Comparison of ENCODE assay signal across 2 cellular contexts in genomic region chr19:55220525-55220924, GRCh38.
A peak's percentile ranks its signal among the peaks of the same experiment; 100 is the strongest.
TF ChIP-seq lines count a peak whose summit lies in the region.

No MANE protein-coding gene starts in this region.

TF ChIP-seq in HEK293, 187 proteins besides CTCF, POLR2A, EP300 and RAD21:
- TF ChIP-seq ZNF621 (tag by site-specific recombination; IDR thresholded peaks at IDR 0.05) (no peak), GLI2 (tag by site-specific recombination; IDR thresholded peaks at IDR 0.05; ENCODE audit: borderline replicate concordance, low read depth) (no peak), ZNF37A (tag by site-specific recombination; IDR thresholded peaks at IDR 0.05) (no peak), SP2 (tag by site-specific recombination; IDR thresholded peaks at IDR 0.05) (no peak), ZNF239 (tag by site-specific recombination; IDR thresholded peaks at IDR 0.05) (no peak), ZNF626 (tag by site-specific recombination; IDR thresholded peaks at IDR 0.05) (no peak)
- TF ChIP-seq, protein P1, sequence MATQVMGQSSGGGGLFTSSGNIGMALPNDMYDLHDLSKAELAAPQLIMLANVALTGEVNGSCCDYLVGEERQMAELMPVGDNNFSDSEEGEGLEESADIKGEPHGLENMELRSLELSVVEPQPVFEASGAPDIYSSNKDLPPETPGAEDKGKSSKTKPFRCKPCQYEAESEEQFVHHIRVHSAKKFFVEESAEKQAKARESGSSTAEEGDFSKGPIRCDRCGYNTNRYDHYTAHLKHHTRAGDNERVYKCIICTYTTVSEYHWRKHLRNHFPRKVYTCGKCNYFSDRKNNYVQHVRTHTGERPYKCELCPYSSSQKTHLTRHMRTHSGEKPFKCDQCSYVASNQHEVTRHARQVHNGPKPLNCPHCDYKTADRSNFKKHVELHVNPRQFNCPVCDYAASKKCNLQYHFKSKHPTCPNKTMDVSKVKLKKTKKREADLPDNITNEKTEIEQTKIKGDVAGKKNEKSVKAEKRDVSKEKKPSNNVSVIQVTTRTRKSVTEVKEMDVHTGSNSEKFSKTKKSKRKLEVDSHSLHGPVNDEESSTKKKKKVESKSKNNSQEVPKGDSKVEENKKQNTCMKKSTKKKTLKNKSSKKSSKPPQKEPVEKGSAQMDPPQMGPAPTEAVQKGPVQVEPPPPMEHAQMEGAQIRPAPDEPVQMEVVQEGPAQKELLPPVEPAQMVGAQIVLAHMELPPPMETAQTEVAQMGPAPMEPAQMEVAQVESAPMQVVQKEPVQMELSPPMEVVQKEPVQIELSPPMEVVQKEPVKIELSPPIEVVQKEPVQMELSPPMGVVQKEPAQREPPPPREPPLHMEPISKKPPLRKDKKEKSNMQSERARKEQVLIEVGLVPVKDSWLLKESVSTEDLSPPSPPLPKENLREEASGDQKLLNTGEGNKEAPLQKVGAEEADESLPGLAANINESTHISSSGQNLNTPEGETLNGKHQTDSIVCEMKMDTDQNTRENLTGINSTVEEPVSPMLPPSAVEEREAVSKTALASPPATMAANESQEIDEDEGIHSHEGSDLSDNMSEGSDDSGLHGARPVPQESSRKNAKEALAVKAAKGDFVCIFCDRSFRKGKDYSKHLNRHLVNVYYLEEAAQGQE (tag by site-specific recombination; IDR thresholded peaks at IDR 0.05): peak; percentile 93
- TF ChIP-seq, protein P2, sequence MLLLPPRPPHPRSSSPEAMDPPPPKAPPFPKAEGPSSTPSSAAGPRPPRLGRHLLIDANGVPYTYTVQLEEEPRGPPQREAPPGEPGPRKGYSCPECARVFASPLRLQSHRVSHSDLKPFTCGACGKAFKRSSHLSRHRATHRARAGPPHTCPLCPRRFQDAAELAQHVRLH (tag by site-specific recombination; IDR thresholded peaks at IDR 0.05): no peak

TF ChIP-seq in K562, 482 proteins besides CTCF, POLR2A, EP300 and RAD21:
- peak; percentile 20; the same call in 1 of the 2 replicates for TF ChIP-seq TRIM28 (IDR thresholded peaks at IDR 0.05)
- peak; percentile 86 for TF ChIP-seq EHMT2 (IDR thresholded peaks at IDR 0.05)
- peak in 1 of 2 experiments; percentile 80; a peak in 2 of 3 replicates for TF ChIP-seq CBX3 (IDR thresholded peaks at IDR 0.05; ENCODE audit: borderline replicate concordance in 1 of 2, low read length in 2 of 2)
- peak; percentile 44; the same call in 1 of the 2 replicates for TF ChIP-seq CBX5 (IDR thresholded peaks at IDR 0.05; ENCODE audit: borderline replicate concordance, low read depth)
- TF ChIP-seq, protein P1 (CRISPR knock-in tag; IDR thresholded peaks at IDR 0.05; ENCODE audit: low read depth): 0 out of 2 replicates have a peak, but pooled peaks have one; percentile 65
- TF ChIP-seq TRIM24 (IDR thresholded peaks at IDR 0.05): peak in 1 of 2 experiments; percentile 26; a peak in 1 of 4 replicates
- TF ChIP-seq ZNF232 (CRISPR knock-in tag; IDR thresholded peaks at IDR 0.05): no peak
- TF ChIP-seq MIER1 (IDR thresholded peaks at IDR 0.05; ENCODE audit: low read depth): peak; percentile 83
- no peak for TF ChIP-seq THAP12 (CRISPR knock-in tag; IDR thresholded peaks at IDR 0.05)
- TF ChIP-seq ZNF324 (CRISPR knock-in tag; IDR thresholded peaks at IDR 0.05): peak; percentile 99
- TF ChIP-seq CBX1 (IDR thresholded peaks at IDR 0.05; ENCODE audit: low read depth): 0 out of 2 replicates have a peak, but pooled peaks have one; percentile 15
- no peak for TF ChIP-seq STAT5B (CRISPR knock-in tag; IDR thresholded peaks at IDR 0.05)
- no peak for TF ChIP-seq SMARCA5 (IDR thresholded peaks at IDR 0.05)
- TF ChIP-seq, protein P3, sequence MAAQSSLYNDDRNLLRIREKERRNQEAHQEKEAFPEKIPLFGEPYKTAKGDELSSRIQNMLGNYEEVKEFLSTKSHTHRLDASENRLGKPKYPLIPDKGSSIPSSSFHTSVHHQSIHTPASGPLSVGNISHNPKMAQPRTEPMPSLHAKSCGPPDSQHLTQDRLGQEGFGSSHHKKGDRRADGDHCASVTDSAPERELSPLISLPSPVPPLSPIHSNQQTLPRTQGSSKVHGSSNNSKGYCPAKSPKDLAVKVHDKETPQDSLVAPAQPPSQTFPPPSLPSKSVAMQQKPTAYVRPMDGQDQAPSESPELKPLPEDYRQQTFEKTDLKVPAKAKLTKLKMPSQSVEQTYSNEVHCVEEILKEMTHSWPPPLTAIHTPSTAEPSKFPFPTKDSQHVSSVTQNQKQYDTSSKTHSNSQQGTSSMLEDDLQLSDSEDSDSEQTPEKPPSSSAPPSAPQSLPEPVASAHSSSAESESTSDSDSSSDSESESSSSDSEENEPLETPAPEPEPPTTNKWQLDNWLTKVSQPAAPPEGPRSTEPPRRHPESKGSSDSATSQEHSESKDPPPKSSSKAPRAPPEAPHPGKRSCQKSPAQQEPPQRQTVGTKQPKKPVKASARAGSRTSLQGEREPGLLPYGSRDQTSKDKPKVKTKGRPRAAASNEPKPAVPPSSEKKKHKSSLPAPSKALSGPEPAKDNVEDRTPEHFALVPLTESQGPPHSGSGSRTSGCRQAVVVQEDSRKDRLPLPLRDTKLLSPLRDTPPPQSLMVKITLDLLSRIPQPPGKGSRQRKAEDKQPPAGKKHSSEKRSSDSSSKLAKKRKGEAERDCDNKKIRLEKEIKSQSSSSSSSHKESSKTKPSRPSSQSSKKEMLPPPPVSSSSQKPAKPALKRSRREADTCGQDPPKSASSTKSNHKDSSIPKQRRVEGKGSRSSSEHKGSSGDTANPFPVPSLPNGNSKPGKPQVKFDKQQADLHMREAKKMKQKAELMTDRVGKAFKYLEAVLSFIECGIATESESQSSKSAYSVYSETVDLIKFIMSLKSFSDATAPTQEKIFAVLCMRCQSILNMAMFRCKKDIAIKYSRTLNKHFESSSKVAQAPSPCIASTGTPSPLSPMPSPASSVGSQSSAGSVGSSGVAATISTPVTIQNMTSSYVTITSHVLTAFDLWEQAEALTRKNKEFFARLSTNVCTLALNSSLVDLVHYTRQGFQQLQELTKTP (IDR thresholded peaks at IDR 0.05; ENCODE audit: low read depth in 1 of 2, partially characterized antibody in 2 of 2): no peak
- TF ChIP-seq RBM17 (IDR thresholded peaks at IDR 0.05; ENCODE audit: borderline replicate concordance, low read depth, low read length): no peak
- TF ChIP-seq YY1 (IDR thresholded peaks at IDR 0.05; ENCODE audit: borderline replicate concordance in 1 of 3, control insufficient read depth in 1 of 3, extremely low read depth in 1 of 3, insufficient read depth in 3 of 3, insufficient read length in 1 of 3, insufficient replicate concordance in 2 of 3, low read depth in 1 of 3, low read length in 2 of 3): peak in 2 of 3 experiments; percentile 52 to 78
